1 cellular context compared by ENCODE assay signal in genomic region chr2:19287324-19287723, GRCh38.
TF ChIP-seq lines count a peak whose summit lies in the region.

No MANE protein-coding gene starts in this region.

TF ChIP-seq in HepG2, 621 proteins besides CTCF, POLR2A, EP300 and RAD21 (continued from another document):
- TF ChIP-seq, protein P1, sequence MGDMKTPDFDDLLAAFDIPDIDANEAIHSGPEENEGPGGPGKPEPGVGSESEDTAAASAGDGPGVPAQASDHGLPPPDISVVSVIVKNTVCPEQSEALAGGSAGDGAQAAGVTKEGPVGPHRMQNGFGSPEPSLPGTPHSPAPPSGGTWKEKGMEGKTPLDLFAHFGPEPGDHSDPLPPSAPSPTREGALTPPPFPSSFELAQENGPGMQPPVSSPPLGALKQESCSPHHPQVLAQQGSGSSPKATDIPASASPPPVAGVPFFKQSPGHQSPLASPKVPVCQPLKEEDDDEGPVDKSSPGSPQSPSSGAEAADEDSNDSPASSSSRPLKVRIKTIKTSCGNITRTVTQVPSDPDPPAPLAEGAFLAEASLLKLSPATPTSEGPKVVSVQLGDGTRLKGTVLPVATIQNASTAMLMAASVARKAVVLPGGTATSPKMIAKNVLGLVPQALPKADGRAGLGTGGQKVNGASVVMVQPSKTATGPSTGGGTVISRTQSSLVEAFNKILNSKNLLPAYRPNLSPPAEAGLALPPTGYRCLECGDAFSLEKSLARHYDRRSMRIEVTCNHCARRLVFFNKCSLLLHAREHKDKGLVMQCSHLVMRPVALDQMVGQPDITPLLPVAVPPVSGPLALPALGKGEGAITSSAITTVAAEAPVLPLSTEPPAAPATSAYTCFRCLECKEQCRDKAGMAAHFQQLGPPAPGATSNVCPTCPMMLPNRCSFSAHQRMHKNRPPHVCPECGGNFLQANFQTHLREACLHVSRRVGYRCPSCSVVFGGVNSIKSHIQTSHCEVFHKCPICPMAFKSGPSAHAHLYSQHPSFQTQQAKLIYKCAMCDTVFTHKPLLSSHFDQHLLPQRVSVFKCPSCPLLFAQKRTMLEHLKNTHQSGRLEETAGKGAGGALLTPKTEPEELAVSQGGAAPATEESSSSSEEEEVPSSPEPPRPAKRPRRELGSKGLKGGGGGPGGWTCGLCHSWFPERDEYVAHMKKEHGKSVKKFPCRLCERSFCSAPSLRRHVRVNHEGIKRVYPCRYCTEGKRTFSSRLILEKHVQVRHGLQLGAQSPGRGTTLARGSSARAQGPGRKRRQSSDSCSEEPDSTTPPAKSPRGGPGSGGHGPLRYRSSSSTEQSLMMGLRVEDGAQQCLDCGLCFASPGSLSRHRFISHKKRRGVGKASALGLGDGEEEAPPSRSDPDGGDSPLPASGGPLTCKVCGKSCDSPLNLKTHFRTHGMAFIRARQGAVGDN (CRISPR knock-in tag; IDR thresholded peaks at IDR 0.05): no peak
- TF ChIP-seq, protein P2, sequence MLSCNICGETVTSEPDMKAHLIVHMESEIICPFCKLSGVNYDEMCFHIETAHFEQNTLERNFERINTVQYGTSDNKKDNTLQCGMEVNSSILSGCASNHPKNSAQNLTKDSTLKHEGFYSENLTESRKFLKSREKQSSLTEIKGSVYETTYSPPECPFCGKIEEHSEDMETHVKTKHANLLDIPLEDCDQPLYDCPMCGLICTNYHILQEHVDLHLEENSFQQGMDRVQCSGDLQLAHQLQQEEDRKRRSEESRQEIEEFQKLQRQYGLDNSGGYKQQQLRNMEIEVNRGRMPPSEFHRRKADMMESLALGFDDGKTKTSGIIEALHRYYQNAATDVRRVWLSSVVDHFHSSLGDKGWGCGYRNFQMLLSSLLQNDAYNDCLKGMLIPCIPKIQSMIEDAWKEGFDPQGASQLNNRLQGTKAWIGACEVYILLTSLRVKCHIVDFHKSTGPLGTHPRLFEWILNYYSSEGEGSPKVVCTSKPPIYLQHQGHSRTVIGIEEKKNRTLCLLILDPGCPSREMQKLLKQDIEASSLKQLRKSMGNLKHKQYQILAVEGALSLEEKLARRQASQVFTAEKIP (CRISPR knock-in tag; IDR thresholded peaks at IDR 0.05; ENCODE audit: borderline replicate concordance): no peak
